9 cellular contexts compared by ENCODE assay signal in genomic region chr17:68613739-68614298, GRCh38. TPM values are rescaled to one million over a fixed set of nuclear protein-coding genes. Genes with fewer than 3 reads are reported as not detected.
DNase-seq lines count a peak whose midpoint lies in the region; ATAC-seq and TF ChIP-seq lines count a peak whose summit lies in the region.
"Had no signal": no experiment of that assay in that cellular context is flagged by ENCODE, and none has a peak within 500 bp of the region (broad histone marks: within the 10 kb centered on the region; RNA-seq: fewer than 3 reads in every experiment).

No MANE protein-coding gene starts in this region.

- H3K4me3 ChIP-seq in OCI-LY3 (ENCODE audit: low read length) (no peak overlapping the region), dorsolateral prefrontal cortex (no peak overlapping the region)

- H3K79me2 ChIP-seq in OCI-LY3 (ENCODE audit: low read length), result no peaks in the 10 kb centered on the region

- H3K4me2 ChIP-seq in OCI-LY3 (ENCODE audit: low read length), result peak overlapping the region; percentile 28; the same call in 1 of the 2 replicates

- H3K9ac ChIP-seq in OCI-LY3 (ENCODE audit: low read length), result no peak overlapping the region

- intact Hi-C loops in dorsolateral prefrontal cortex (cut with DNase I), result no loop called here

- H3K9me3 ChIP-seq in OCI-LY3 (ENCODE audit: insufficient read depth, low read length), result peaks cover 16% of the 10 kb centered on the region

- peak overlapping the region; percentile 67; the same call in 1 of the 2 replicates for H2AFZ ChIP-seq in OCI-LY3 (ENCODE audit: low read depth, low read length)

- H4K20me1 ChIP-seq in OCI-LY3 (ENCODE audit: insufficient read depth, low read length), result no peaks in the 10 kb centered on the region

- peak; percentile 26 to 50 for DNase-seq in NCI-H187 (lab: John Stamatoyannopoulos, UW)
- DNase-seq in NCI-H187 treated with DMSO at 0.1 percent for 48 hours (lab: John Stamatoyannopoulos, UW), result no peak
- DNase-seq in HuH-7.5 (ENCODE audit: low spot score), result peak; percentile 23
- DNase-seq in dorsolateral prefrontal cortex, result no peak
- peak; percentile 36 for DNase-seq in midbrain (lab: John Stamatoyannopoulos, UW)

- ATAC-seq in HG03159 (IDR thresholded peaks at IDR 0.05; ENCODE audit: unreplicated experiment) (no peak), HG02763 (IDR thresholded peaks at IDR 0.05; ENCODE audit: unreplicated experiment) (no peak)
- ATAC-seq: CD8-positive, alpha-beta T cell had no signal

- no peaks in the 10 kb centered on the region for H3K27me3 ChIP-seq in OCI-LY3 (ENCODE audit: low read depth, low read length)
- peaks cover 0 to 3% (median 0%) of the 10 kb centered on the region in 45 donors for H3K27me3 ChIP-seq in dorsolateral prefrontal cortex

- TF ChIP-seq CTCF in OCI-LY3 (IDR thresholded peaks at IDR 0.05; ENCODE audit: low read depth, low read length), result peak; percentile 90
- peak; percentile 25 to 69 (median 50) for TF ChIP-seq CTCF in dorsolateral prefrontal cortex (IDR thresholded peaks at IDR 0.05 in 54 of 56, conservative IDR thresholded peaks at IDR 0.05 in 2 of 56; ENCODE audit: low read depth in 1 of 56, partially characterized antibody in 56 of 56)

- H3K4me1 ChIP-seq in OCI-LY3 (ENCODE audit: low read length), result peaks cover 12% of the 10 kb centered on the region

- no peaks in the 10 kb centered on the region for H3K36me3 ChIP-seq in OCI-LY3 (replicated peaks; ENCODE audit: low read depth, low read length)

- H3K27ac ChIP-seq in OCI-LY3 (ENCODE audit: low read length) (no peak overlapping the region), dorsolateral prefrontal cortex (no peak overlapping the region)

RNA-seq across cellular contexts. Expression of gene FAM20A, which starts 12.7 kb away (rescaled TPM):
- total RNA-seq in dorsolateral prefrontal cortex, result 10 to 100 TPM in 7 of 120 experiments, 1 to 10 TPM in 110, under 1 TPM in 3; 0.58 to 19.6 (median 2.4) TPM
- total RNA-seq: CD8-positive, alpha-beta T cell had no signal

Comparison
In these comparisons a context has a peak if more than half of its experiments do, and no peak if none do; other contexts are left out.
1. DNase-seq: peak in NCI-H187 (2 of 2), HuH-7.5 (single experiment) and midbrain (single experiment); none in NCI-H187 treated with DMSO at 0.1 percent for 48 hours (single experiment) and dorsolateral prefrontal cortex (0 of 10).